ENCODE assay signal across 11 cellular contexts in genomic region chr1:153553691-153554608, GRCh38. TPM values are rescaled to one million over a fixed set of nuclear protein-coding genes. Genes with fewer than 3 reads are reported as not detected.
A peak's percentile ranks its signal among the peaks of the same experiment; 100 is the strongest.
DNase-seq lines count a peak whose midpoint lies in the region; ATAC-seq, FAIRE-seq and TF ChIP-seq lines count a peak whose summit lies in the region.
"Had no signal": no experiment of that assay in that cellular context is flagged by ENCODE, and none has a peak within 500 bp of the region (broad histone marks: within the 10 kb centered on the region; RNA-seq: fewer than 3 reads in every experiment).

No MANE protein-coding gene starts in this region.

- ATAC-seq in left colon (peak; percentile 20), HG02970 (IDR thresholded peaks at IDR 0.05; ENCODE audit: low FRiP score, unreplicated experiment) (no peak), GM21825 (IDR thresholded peaks at IDR 0.05; ENCODE audit: unreplicated experiment) (no peak)

- TF ChIP-seq CTCF in astrocyte (IDR thresholded peaks at IDR 0.05; ENCODE audit: insufficient read depth, low read depth, low read length) (no peak), stomach (IDR thresholded peaks at IDR 0.05) (no peak)

- no peaks in the 10 kb centered on the region for H3K79me2 ChIP-seq in astrocyte (ENCODE audit: insufficient read depth, low read length)

- H3K9me3 ChIP-seq in astrocyte (ENCODE audit: insufficient read depth, low read depth, low read length) (no peaks in the 10 kb centered on the region), stomach (no peaks in the 10 kb centered on the region)

- H3K36me3 Mint-ChIP-seq in astrocyte (ENCODE audit: low read depth, unreplicated experiment), result no peaks in the 10 kb centered on the region

- H3K4me1 Mint-ChIP-seq in astrocyte (ENCODE audit: low read depth, unreplicated experiment), result peaks cover 29% of the 10 kb centered on the region

- no peak for TF ChIP-seq POLR2A in stomach (IDR thresholded peaks at IDR 0.05)

- H3K4me2 ChIP-seq in astrocyte (ENCODE audit: low read length), result no peak overlapping the region

- H4K20me1 ChIP-seq in astrocyte (ENCODE audit: insufficient read depth, low read length), result no peaks in the 10 kb centered on the region

- WGBS in stomach, 5 donors, result 71 to 90% (median 80%) methylated on average over 3 of the region's 3 CpGs

- peak overlapping the region; percentile 3 for H3K4me3 Mint-ChIP-seq in astrocyte (ENCODE audit: unreplicated experiment)

- DNase-seq in KBM-7 (peak; percentile 58), astrocyte (ENCODE audit: low read depth) (no peak), left colon (no peak), stomach (no peak), NCI-H2171 (lab: John Stamatoyannopoulos, UW) (no peak)
- DNase-seq: DND-41, H7, NCI-H187 treated with DMSO at 0.1 percent for 48 hours, SHP77 treated with DMSO at 0.1 percent for 48 hours had no signal

- H3K4me3 ChIP-seq in astrocyte (ENCODE audit: insufficient read depth, low read depth, low read length) (no peak overlapping the region), stomach (no peak overlapping the region)

- H3K4me1 ChIP-seq in astrocyte (ENCODE audit: insufficient read depth, low read length), result peaks cover 14% of the 10 kb centered on the region
- peaks cover 7 to 29% (median 21%) of the 10 kb centered on the region in 4 donors for H3K4me1 ChIP-seq in stomach

- H3K27ac ChIP-seq in astrocyte (ENCODE audit: low read depth, low read length) (no peak overlapping the region), stomach (peak overlapping the region in 4 of 5 donors; percentile 5 to 58 (median 46))

- H3K9ac ChIP-seq in astrocyte (ENCODE audit: low read length), result no peak overlapping the region

- H3K9me3 Mint-ChIP-seq in astrocyte (ENCODE audit: unreplicated experiment), result peaks cover 5% of the 10 kb centered on the region

- H3K27me3 ChIP-seq in astrocyte (ENCODE audit: insufficient read depth, low read length), result no peaks in the 10 kb centered on the region
- H3K27me3 ChIP-seq in stomach, result no peaks in the 10 kb centered on the region

- peak overlapping the region; percentile 24 for H3K27ac Mint-ChIP-seq in astrocyte (ENCODE audit: unreplicated experiment)

- H3K27me3 Mint-ChIP-seq in astrocyte (ENCODE audit: low read depth, unreplicated experiment), result no peaks in the 10 kb centered on the region

- no peak for FAIRE-seq in astrocyte (lab: Jason Lieb, UNC)

- in situ Hi-C loops in KBM-7 (cut with MboI; ENCODE audit: low pct_unique_long_range_greater_than_20kb, low sequenced_read_pairs), result no loop called here

- intact Hi-C loops in left colon (cut with DNase I, micrococcal nuclease) (no loop called here), stomach (cut with DNase I; ENCODE audit: low total_unique reads) (no loop called here)

- H3K36me3 ChIP-seq in astrocyte (ENCODE audit: insufficient read depth, low read length) (no peaks in the 10 kb centered on the region), stomach (no peaks in the 10 kb centered on the region)

- no peak for TF ChIP-seq EP300 in stomach (IDR thresholded peaks at IDR 0.05)

- H2AFZ ChIP-seq in astrocyte (ENCODE audit: low read depth, low read length), result no peak overlapping the region

RNA-seq across cellular contexts. Expression of gene S100A3, which starts 4.9 kb away (rescaled TPM):
- 12.8 and 14.6 TPM in 2 replicates for total RNA-seq in astrocyte
- total RNA-seq in left colon, result not detected
- not detected for total RNA-seq in stomach
- 10 to 100 TPM in 1 of 3 donors, 1 to 10 TPM in 2; 2.6 to 15.0 (median 5.4) TPM for polyA plus RNA-seq in stomach

RNA-seq across cellular contexts. Expression of gene S100A4, which starts 8.3 kb away (rescaled TPM):
- total RNA-seq in astrocyte (58.5 and 69.3 TPM in 2 replicates), left colon (10 to 100 TPM; 36.1 to 79.4 TPM), stomach (10 to 100 TPM in 4 of 5 donors, 1 to 10 TPM in 1; 9.9 to 53.3 (median 19.4) TPM)
- polyA plus RNA-seq in stomach, result 100 to 1,000 TPM; 145 to 541 (median 274) TPM

RNA-seq across cellular contexts. Expression of gene S100A2, which starts 11.7 kb away (rescaled TPM):
- total RNA-seq in astrocyte, result 3.0 and 3.8 TPM in 2 replicates
- 1 to 10 TPM in 1 of 2 donors, not detected in 1; 1.1 TPM for total RNA-seq in left colon
- total RNA-seq in stomach, result 10 to 100 TPM in 1 of 5 donors, 1 to 10 TPM in 1, not detected in 3; 2.2 to 12.7 TPM
- polyA plus RNA-seq in stomach, result 1,000 to 10,000 TPM in 1 of 3 donors, 1 to 10 TPM in 2; 4.9 to 1,809 (median 8.3) TPM

RNA-seq across cellular contexts. Expression of gene S100A5, which starts 13.2 kb away (rescaled TPM):
- total RNA-seq in astrocyte, result 0.39 TPM in 1 of 2 replicates, not detected in the other
- not detected for total RNA-seq in left colon
- not detected for total RNA-seq in stomach
- not detected for polyA plus RNA-seq in stomach
- total RNA-seq: H7 had no signal

RNA-seq across cellular contexts. Expression of gene S100A6, which starts 18.2 kb away (rescaled TPM):
- 74.4 and 125 TPM in 2 replicates for total RNA-seq in astrocyte
- total RNA-seq in left colon, result 1,000 to 10,000 TPM; 2,086 to 2,115 TPM
- total RNA-seq in stomach, result 100 to 1,000 TPM; 154 to 680 (median 330) TPM
- 1,000 to 10,000 TPM; 1,447 to 2,520 (median 1,620) TPM for polyA plus RNA-seq in stomach

Comparison
In these comparisons a context has a peak if more than half of its experiments do, and no peak if none do; other contexts are left out.
1. RNA of gene S100A3, which starts 4.9 kb away (total RNA-seq): 12.8 to 14.6 TPM in astrocyte; not detected in left colon and not detected in stomach; every median in the first group is over 10 times any median in the second.